ENCODE assay signal across 31 cellular contexts in the genomic region with DNA sequence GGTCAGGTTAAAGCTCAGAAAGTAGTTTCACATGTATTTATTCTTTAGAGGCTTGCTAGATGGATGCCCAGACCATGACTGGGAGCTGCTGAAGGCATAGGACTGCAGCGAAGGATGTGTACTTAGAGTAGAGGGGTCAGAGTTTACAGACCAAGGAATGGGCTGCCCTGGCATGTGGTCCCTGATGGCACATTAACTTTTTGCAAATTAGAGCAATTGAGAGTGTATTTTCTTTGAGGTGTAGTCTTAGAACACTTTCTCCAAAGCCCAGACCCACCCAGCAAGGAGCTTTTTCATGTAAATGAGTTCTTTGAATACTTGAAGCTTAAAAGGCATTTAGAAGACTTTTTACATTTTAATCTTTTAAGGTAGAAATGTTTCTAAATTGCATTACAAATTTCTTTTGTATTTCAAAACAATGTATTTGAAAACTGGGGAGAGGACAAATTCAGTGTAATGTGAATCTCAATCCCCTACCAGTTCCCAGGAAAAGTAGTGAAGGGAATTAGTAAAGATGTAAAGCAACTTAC. TPM values are rescaled to one million over a fixed set of nuclear protein-coding genes. Genes with fewer than 3 reads are reported as not detected.
"Had no signal": no experiment of that assay in that cellular context is flagged by ENCODE, and none has a peak within 500 bp of the region (broad histone marks: within the 10 kb centered on the region; RNA-seq: fewer than 3 reads in every experiment).

No MANE protein-coding gene starts in this region.

- DNase-seq: dermis blood vessel endothelial cell; dorsolateral prefrontal cortex; effector CD4-positive, alpha-beta T cell; effector memory CD4-positive, alpha-beta T cell; erythroblast; esophagus squamous epithelium; foreskin fibroblast; foreskin melanocyte; gastrocnemius medialis; glutamatergic neuron; head of caudate nucleus; heart right ventricle; hippocampal formation; left cardiac atrium; left lung; left ventricle myocardium superior; lower lobe of right lung; mesenchymal stem cell; mucosa of descending colon; naive B cell; naive thymus-derived CD8-positive, alpha-beta T cell had no signal

- H3K27ac Mint-ChIP-seq: mesothelial cell of epicardium, naive B cell had no signal

- H3K27me3 ChIP-seq: esophagus squamous epithelium, gastrocnemius medialis, heart right ventricle, left lung had no signal

- ATAC-seq: esophagus mucosa; gastrocnemius medialis; heart right ventricle; left cardiac atrium; left lung; left ventricle myocardium superior; lower lobe of right lung; mucosa of descending colon; naive thymus-derived CD8-positive, alpha-beta T cell had no signal

- H3K27ac ChIP-seq: coronary artery, dorsolateral prefrontal cortex, epithelial cell of prostate, esophagus squamous epithelium, gastrocnemius medialis, heart right ventricle, left lung, lower lobe of right lung had no signal

- H3K4me3 ChIP-seq: coronary artery, dorsolateral prefrontal cortex, esophagus squamous epithelium, gastrocnemius medialis, heart right ventricle, left lung, lower lobe of right lung, mucosa of descending colon had no signal

- H3K36me3 Mint-ChIP-seq: mesothelial cell of epicardium; naive B cell; naive thymus-derived CD8-positive, alpha-beta T cell had no signal

- H3K9me3 Mint-ChIP-seq: naive thymus-derived CD8-positive, alpha-beta T cell had no signal

- H3K4me1 ChIP-seq: esophagus squamous epithelium, gastrocnemius medialis, heart right ventricle, left lung, lower lobe of right lung had no signal

- H3K9me3 ChIP-seq: esophagus squamous epithelium, gastrocnemius medialis, heart right ventricle, left lung, lower lobe of right lung, mucosa of descending colon had no signal

- H3K36me3 ChIP-seq: esophagus squamous epithelium, gastrocnemius medialis, heart right ventricle, left lung, lower lobe of right lung had no signal

- H3K4me1 Mint-ChIP-seq: mesothelial cell of epicardium; naive B cell; naive thymus-derived CD8-positive, alpha-beta T cell had no signal

- H3K4me3 Mint-ChIP-seq: mesothelial cell of epicardium; naive B cell; naive thymus-derived CD8-positive, alpha-beta T cell had no signal

RNA-seq across cellular contexts. Expression of gene OR4X1, which starts 9.0 kb away (rescaled TPM):
- total RNA-seq: dermis blood vessel endothelial cell; dorsolateral prefrontal cortex; esophagus mucosa; esophagus squamous epithelium; gastrocnemius medialis; glomerular endothelial cell; heart right ventricle; kidney epithelial cell; left cardiac atrium; left lung; left ventricle myocardium superior; lower leg skin; lower lobe of right lung; lung microvascular endothelial cell; mesenteric fat pad; mesothelial cell of epicardium; mucosa of descending colon; myocyte; naive thymus-derived CD8-positive, alpha-beta T cell had no signal

RNA-seq across cellular contexts. Expression of gene OR4X2, which starts 27.7 kb away (rescaled TPM):
- total RNA-seq: dermis blood vessel endothelial cell; dorsolateral prefrontal cortex; esophagus mucosa; esophagus squamous epithelium; gastrocnemius medialis; glomerular endothelial cell; heart right ventricle; kidney epithelial cell; left cardiac atrium; left lung; left ventricle myocardium superior; lower leg skin; lower lobe of right lung; lung microvascular endothelial cell; mesenteric fat pad; mesothelial cell of epicardium; mucosa of descending colon; myocyte; naive thymus-derived CD8-positive, alpha-beta T cell had no signal

RNA-seq across cellular contexts. Expression of gene OR4S1, which starts 33.4 kb away (rescaled TPM):
- total RNA-seq: dermis blood vessel endothelial cell; dorsolateral prefrontal cortex; esophagus mucosa; esophagus squamous epithelium; gastrocnemius medialis; glomerular endothelial cell; heart right ventricle; kidney epithelial cell; left cardiac atrium; left lung; left ventricle myocardium superior; lower leg skin; lower lobe of right lung; lung microvascular endothelial cell; mesenteric fat pad; mesothelial cell of epicardium; mucosa of descending colon; myocyte; naive thymus-derived CD8-positive, alpha-beta T cell had no signal

RNA-seq across cellular contexts. Expression of gene OR4C3, which starts 52.1 kb away (rescaled TPM):
- total RNA-seq: dermis blood vessel endothelial cell; dorsolateral prefrontal cortex; esophagus mucosa; esophagus squamous epithelium; gastrocnemius medialis; glomerular endothelial cell; heart right ventricle; kidney epithelial cell; left cardiac atrium; left lung; left ventricle myocardium superior; lower leg skin; lower lobe of right lung; lung microvascular endothelial cell; mesenteric fat pad; mesothelial cell of epicardium; mucosa of descending colon; myocyte; naive thymus-derived CD8-positive, alpha-beta T cell had no signal

RNA-seq across cellular contexts. Expression of gene OR4B1, which starts 56.0 kb away (rescaled TPM):
- total RNA-seq: dermis blood vessel endothelial cell; dorsolateral prefrontal cortex; esophagus mucosa; esophagus squamous epithelium; gastrocnemius medialis; glomerular endothelial cell; heart right ventricle; kidney epithelial cell; left cardiac atrium; left lung; left ventricle myocardium superior; lower leg skin; lower lobe of right lung; lung microvascular endothelial cell; mesenteric fat pad; mesothelial cell of epicardium; mucosa of descending colon; myocyte; naive thymus-derived CD8-positive, alpha-beta T cell had no signal
